Comparison of ENCODE assay signal across 19 cellular contexts in the genomic region with DNA sequence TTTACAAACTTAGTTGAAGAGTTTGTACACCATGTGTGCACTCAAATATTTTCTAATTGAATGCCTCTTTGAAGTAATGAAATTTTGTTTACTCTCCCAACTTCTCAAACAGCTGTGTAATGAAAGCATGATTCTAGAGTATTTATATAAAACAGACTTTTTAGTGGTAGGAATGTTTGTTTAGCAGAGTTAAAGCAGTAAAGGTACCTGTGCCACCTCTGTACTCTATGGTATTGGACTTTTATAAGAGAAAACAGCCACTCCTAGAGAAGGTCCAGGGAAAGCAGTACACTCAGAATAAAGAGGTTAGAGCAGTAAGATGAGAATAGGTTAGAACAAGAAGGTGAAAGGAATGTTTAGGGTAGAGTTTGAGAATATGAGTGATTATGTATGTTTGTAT.
DNase-seq lines count a peak whose midpoint lies in the region; ATAC-seq and TF ChIP-seq lines count a peak whose summit lies in the region.
"Had no signal": no experiment of that assay in that cellular context is flagged by ENCODE, and none has a peak within 500 bp of the region (broad histone marks: within the 10 kb centered on the region; RNA-seq: fewer than 3 reads in every experiment).

No MANE protein-coding gene starts in this region.

- H3K79me2 ChIP-seq in hepatocyte = no peaks in the 10 kb centered on the region

- H3K27ac ChIP-seq in hepatocyte (peak overlapping the region; percentile 4), muscle layer of duodenum (ENCODE audit: low read length) (peak overlapping the region; percentile 17), tibial artery (peak overlapping the region; percentile 47 to 64)
- H3K27ac ChIP-seq: BLaER1, HL-60 had no signal

- H3K9me2 ChIP-seq in hepatocyte (replicated peaks; ENCODE audit: insufficient read depth) = no peaks in the 10 kb centered on the region

- no peaks in the 10 kb centered on the region for H3K36me3 ChIP-seq in hepatocyte (replicated peaks; ENCODE audit: insufficient read depth, low read depth)
- H3K36me3 ChIP-seq in muscle layer of duodenum (ENCODE audit: control insufficient read depth in 1 of 2, insufficient read depth in 2 of 2, low read length in 2 of 2) = no peaks in the 10 kb centered on the region
- H3K36me3 ChIP-seq in tibial artery = no peaks in the 10 kb centered on the region
- H3K36me3 ChIP-seq: BLaER1 had no signal

- H4K20me1 ChIP-seq in hepatocyte (ENCODE audit: insufficient read depth, poor library complexity, severe bottlenecking) = no peaks in the 10 kb centered on the region
- H4K20me1 ChIP-seq: BLaER1 had no signal

- H3K4me1 ChIP-seq in hepatocyte (ENCODE audit: insufficient read depth) = no peaks in the 10 kb centered on the region
- H3K4me1 ChIP-seq in muscle layer of duodenum (ENCODE audit: control insufficient read depth in 1 of 2, insufficient read depth in 2 of 2, low read length in 2 of 2) = peaks cover 0 to 4% of the 10 kb centered on the region in 2 donors
- peaks cover 0 to 40% (median 9%) of the 10 kb centered on the region in 4 donors for H3K4me1 ChIP-seq in tibial artery
- H3K4me1 ChIP-seq: BLaER1 had no signal

- TF ChIP-seq CTCF in hepatocyte (IDR thresholded peaks at IDR 0.05; ENCODE audit: poor library complexity) (no peak), tibial artery (IDR thresholded peaks at IDR 0.05) (no peak)

- no peak overlapping the region for H3K4me3 ChIP-seq in hepatocyte
- H3K4me3 ChIP-seq in muscle layer of duodenum (ENCODE audit: low read depth in 1 of 2, low read length in 2 of 2) = no peak overlapping the region
- H3K4me3 ChIP-seq in tibial artery = no peak overlapping the region
- H3K4me3 ChIP-seq: BLaER1, GM12878, GM23338 had no signal

- no peak overlapping the region for H3K4me2 ChIP-seq in hepatocyte
- H3K4me2 ChIP-seq: BLaER1, GM23338 had no signal

- H3K27me3 ChIP-seq in hepatocyte (no peaks in the 10 kb centered on the region), muscle layer of duodenum (ENCODE audit: low read depth, low read length) (no peaks in the 10 kb centered on the region), tibial artery (no peaks in the 10 kb centered on the region)
- H3K27me3 ChIP-seq: BLaER1 had no signal

- intact Hi-C loops in tibial artery (cut with DNase I; ENCODE audit: low total_unique reads) = no loop called here

- ATAC-seq in GM18505 (IDR thresholded peaks at IDR 0.05; ENCODE audit: unreplicated experiment) = no peak
- no peak for ATAC-seq in HG03521 (IDR thresholded peaks at IDR 0.05; ENCODE audit: unreplicated experiment)
- ATAC-seq in HG03159 (IDR thresholded peaks at IDR 0.05; ENCODE audit: unreplicated experiment) = no peak
- ATAC-seq: GM12878, GM23338, HCT116 had no signal

- no peak for TF ChIP-seq POLR2A in GM18505 (IDR thresholded peaks at IDR 0.05; ENCODE audit: borderline replicate concordance, extremely low read depth, insufficient read depth, insufficient read length)

- DNase-seq in DMS53 treated with DMSO at 0.1 percent for 48 hours (lab: John Stamatoyannopoulos, UW; ENCODE audit: unreplicated experiment) (peak; percentile 75), hepatocyte (ENCODE audit: low spot score) (no peak), tibial artery (no peak), HCEC 1CT (no peak)
- DNase-seq: 8988T; CD4-positive, alpha-beta memory T cell; DMS153; DND-41; EL; HFFc6 had no signal

- no peaks in the 10 kb centered on the region for H3K9me3 ChIP-seq in hepatocyte (ENCODE audit: low read depth)
- no peaks in the 10 kb centered on the region for H3K9me3 ChIP-seq in muscle layer of duodenum (ENCODE audit: control insufficient read depth in 1 of 2, low read length in 2 of 2)
- H3K9me3 ChIP-seq in tibial artery = no peaks in the 10 kb centered on the region
- H3K9me3 ChIP-seq: BLaER1 had no signal

- H2AFZ ChIP-seq in hepatocyte = no peak overlapping the region
- H2AFZ ChIP-seq: GM23338 had no signal

Comparison
In these comparisons a context has a peak if more than half of its experiments do, and no peak if none do; other contexts are left out.
1. H3K27ac ChIP-seq: peak in every context shown above with its lines; median percentile 56 in tibial artery; 17 in muscle layer of duodenum; 4 in hepatocyte.